Comparison of ENCODE assay signal across 12 cellular contexts in genomic region chr18:79924814-79925655, GRCh38. TPM values are rescaled to one million over a fixed set of nuclear protein-coding genes. Genes with fewer than 3 reads are reported as not detected.
DNase-seq lines count a peak whose midpoint lies in the region; FAIRE-seq and TF ChIP-seq lines count a peak whose summit lies in the region.
"Had no signal": no experiment of that assay in that cellular context is flagged by ENCODE, and none has a peak within 500 bp of the region (broad histone marks: within the 10 kb centered on the region; RNA-seq: fewer than 3 reads in every experiment).

No MANE protein-coding gene starts in this region.

- H3K79me2 ChIP-seq in SK-N-SH (ENCODE audit: insufficient read depth) = peaks cover 20% of the 10 kb centered on the region; the same call in 1 of the 2 replicates

- H3K9ac ChIP-seq in mesenchymal stem cell (ENCODE audit: low read length) (no peak overlapping the region), SK-N-SH (no peak overlapping the region)

- TF ChIP-seq EP300 in SK-N-SH (IDR thresholded peaks at IDR 0.05; ENCODE audit: borderline replicate concordance in 1 of 2, low read depth in 1 of 2, low read length in 1 of 2) = no peak

- H3K4me2 ChIP-seq in mesenchymal stem cell (ENCODE audit: low read length, poor library complexity, severe bottlenecking) = no peak overlapping the region
- no peak overlapping the region for H3K4me2 ChIP-seq in SK-N-SH

- TF ChIP-seq CTCF in type B pancreatic cell (conservative IDR thresholded peaks at IDR 0.05) (no peak), SK-N-SH (IDR thresholded peaks at IDR 0.05) (no peak)

- POLR2A ChIA-PET in SK-N-SH (lab: Yijun Ruan, JAX) = no interaction called here

- CTCF ChIA-PET in SK-N-SH (lab: Yijun Ruan, JAX) = no interaction called here

- H3K14ac ChIP-seq in mesenchymal stem cell (ENCODE audit: low read length in 2 of 2) = no peak overlapping the region

- no peaks in the 10 kb centered on the region for H3K27me3 Mint-ChIP-seq in type B pancreatic cell
- H3K27me3 Mint-ChIP-seq: activated B cell treated with CpG ODN at 0.5 μM for 24 hours had no signal

- no peaks in the 10 kb centered on the region for H4K20me1 ChIP-seq in SK-N-SH (ENCODE audit: insufficient read depth)

- H3K36me3 Mint-ChIP-seq in type B pancreatic cell = peaks cover 28% of the 10 kb centered on the region

- no peak overlapping the region for H2BK15ac ChIP-seq in mesenchymal stem cell (ENCODE audit: low read depth, poor library complexity, severe bottlenecking)

- H3K27ac Mint-ChIP-seq in type B pancreatic cell = no peak overlapping the region
- H3K27ac Mint-ChIP-seq: activated B cell treated with CpG ODN at 0.5 μM for 24 hours had no signal

- H3K4me3 Mint-ChIP-seq in type B pancreatic cell = no peak overlapping the region
- H3K4me3 Mint-ChIP-seq: activated B cell treated with CpG ODN at 0.5 μM for 24 hours had no signal

- H4K91ac ChIP-seq in mesenchymal stem cell (ENCODE audit: low read length) = no peak overlapping the region

- H2AFZ ChIP-seq in mesenchymal stem cell (ENCODE audit: low read depth, low read length) (no peak overlapping the region), SK-N-SH (ENCODE audit: low read depth) (no peak overlapping the region)

- peak; percentile 39 for DNase-seq in activated CD8-positive, alpha-beta memory T cell treated with anti-CD3 and anti-CD28 coated beads, Interleukin-2, amount 50 U/mL, for 48 hours
- no peak for DNase-seq in activated CD8-positive, alpha-beta memory T cell treated with anti-CD3 and anti-CD28 coated beads, Interleukin-2, amount 50 U/mL, for 4 hours
- DNase-seq in caudate nucleus (lab: John Stamatoyannopoulos, UW) (peak in 32 of 61 donors; percentile 18 to 85 (median 48)), mesenchymal stem cell (no peak), type B pancreatic cell (ENCODE audit: extremely low spot score, unreplicated experiment) (peak; percentile 64), RCC 7860 (ENCODE audit: low spot score) (no peak), NCI-H510A treated with DMSO at 0.1 percent for 48 hours (lab: John Stamatoyannopoulos, UW) (no peak), SK-N-SH (no peak)
- DNase-seq: ACHN; activated B cell treated with CpG ODN at 0.5 μM for 24 hours; stimulated activated CD4-positive, alpha-beta T cell treated with anti-CD3 and anti-CD28 coated beads, Interleukin-2, amount 100 ng/mL, for 48 hours had no signal

- H3K27ac ChIP-seq in caudate nucleus (ENCODE audit: low read depth, low read length) = no peak overlapping the region
- H3K27ac ChIP-seq in mesenchymal stem cell (ENCODE audit: low read length, poor library complexity, severe bottlenecking) = no peak overlapping the region
- H3K27ac ChIP-seq in SK-N-SH (ENCODE audit: low read depth in 2 of 2, low read length in 1 of 2) = no peak overlapping the region

- H3K27me3 ChIP-seq in mesenchymal stem cell (ENCODE audit: control insufficient read depth in 1 of 2, insufficient read depth in 1 of 2, low read length in 2 of 2) = no peaks in the 10 kb centered on the region
- no peaks in the 10 kb centered on the region for H3K27me3 ChIP-seq in SK-N-SH (ENCODE audit: insufficient read depth)

- H3K79me1 ChIP-seq in mesenchymal stem cell (replicated peaks; ENCODE audit: low read length, poor library complexity, severe bottlenecking) = peaks cover 46% of the 10 kb centered on the region

- H3K36me3 ChIP-seq in mesenchymal stem cell (ENCODE audit: control insufficient read depth in 1 of 2, insufficient read depth in 2 of 2, low read depth in 1 of 2, low read length in 2 of 2) (peaks cover 47 to 60% of the 10 kb centered on the region in 2 experiments), SK-N-SH (replicated peaks in 1 of 2; ENCODE audit: control insufficient read depth in 1 of 2, insufficient read depth in 2 of 2, low read length in 1 of 2) (peaks cover 3 to 15% of the 10 kb centered on the region in 2 experiments)

- H3K23ac ChIP-seq in mesenchymal stem cell (ENCODE audit: low read length in 2 of 2) = no peak overlapping the region

- H3K4me1 ChIP-seq in mesenchymal stem cell (ENCODE audit: control insufficient read depth, insufficient read depth, low read depth, low read length) (peaks cover 1% of the 10 kb centered on the region), SK-N-SH (ENCODE audit: control insufficient read depth in 1 of 2, insufficient read depth in 2 of 2, low read depth in 1 of 2, low read length in 1 of 2) (no peaks in the 10 kb centered on the region)

- peak overlapping the region; percentile 69 for H4K8ac ChIP-seq in mesenchymal stem cell (ENCODE audit: low read length)

- H3K9me3 Mint-ChIP-seq in type B pancreatic cell = peaks cover 6% of the 10 kb centered on the region

- H2BK12ac ChIP-seq in mesenchymal stem cell (ENCODE audit: low read length in 2 of 2) = no peak overlapping the region

- H2BK5ac ChIP-seq in mesenchymal stem cell (ENCODE audit: low read depth, low read length, poor library complexity, severe bottlenecking) = no peak overlapping the region

- no peak for FAIRE-seq in RCC 7860 (lab: Jason Lieb, UNC)
- FAIRE-seq: GM19239 had no signal

- no peak overlapping the region for H3K18ac ChIP-seq in mesenchymal stem cell (ENCODE audit: low read depth in 1 of 2, low read length in 2 of 2)

- no peak for TF ChIP-seq RAD21 in SK-N-SH (IDR thresholded peaks at IDR 0.05; ENCODE audit: low read length)

- peaks cover 27% of the 10 kb centered on the region for H3K9me3 ChIP-seq in mesenchymal stem cell (ENCODE audit: control insufficient read depth, low read length)
- H3K9me3 ChIP-seq in SK-N-SH = peaks cover 10% of the 10 kb centered on the region

- H3K4me3 ChIP-seq in mesenchymal stem cell (ENCODE audit: insufficient read depth in 1 of 2, low read depth in 1 of 2, low read length in 2 of 2) (no peak overlapping the region), SK-N-SH (ENCODE audit: low read depth in 2 of 2, low read length in 1 of 2) (no peak overlapping the region)

- no peak overlapping the region for H2AK5ac ChIP-seq in mesenchymal stem cell (ENCODE audit: low read length, severe bottlenecking)

- no peaks in the 10 kb centered on the region for H3K9me2 ChIP-seq in SK-N-SH

- H3K4ac ChIP-seq in mesenchymal stem cell (ENCODE audit: low read depth in 1 of 2, low read length in 2 of 2) = no peak overlapping the region

- H2BK120ac ChIP-seq in mesenchymal stem cell (ENCODE audit: low read depth, low read length) = no peak overlapping the region

- no peaks in the 10 kb centered on the region for H3K4me1 Mint-ChIP-seq in type B pancreatic cell (ENCODE audit: unreplicated experiment)
- H3K4me1 Mint-ChIP-seq: activated B cell treated with CpG ODN at 0.5 μM for 24 hours had no signal

- H3F3A ChIP-seq in SK-N-SH (replicated peaks; ENCODE audit: insufficient read depth) = peaks cover 5% of the 10 kb centered on the region

- 97% methylated on average over 24 of the region's 25 CpGs for WGBS in mesenchymal stem cell
- WGBS in SK-N-SH (ENCODE audit: low lambda C conversion rate) = 87% methylated on average over 21 of the region's 25 CpGs

TF ChIP-seq in SK-N-SH, 30 proteins besides CTCF, POLR2A, EP300 and RAD21:
- TF ChIP-seq FOXJ3 (CRISPR knock-in tag; IDR thresholded peaks at IDR 0.05) = no peak
- TF ChIP-seq YY1 (IDR thresholded peaks at IDR 0.05; ENCODE audit: low read depth) = no peak
- TF ChIP-seq SMC3 (IDR thresholded peaks at IDR 0.05; ENCODE audit: low read depth, low read length) = no peak
- TF ChIP-seq MEF2A (IDR thresholded peaks at IDR 0.05; ENCODE audit: borderline replicate concordance, low read depth) = no peak
- no peak for TF ChIP-seq IRF3 (IDR thresholded peaks at IDR 0.05; ENCODE audit: low read depth, low read length)
- TF ChIP-seq NRF1 (IDR thresholded peaks at IDR 0.05; ENCODE audit: low read depth, low read length) = no peak
- TF ChIP-seq FOSL2 (IDR thresholded peaks at IDR 0.05; ENCODE audit: borderline replicate concordance, low read depth) = no peak
- no peak for TF ChIP-seq SIN3A (IDR thresholded peaks at IDR 0.05; ENCODE audit: borderline replicate concordance, low read depth, low read length)
- no peak for TF ChIP-seq USF1 (IDR thresholded peaks at IDR 0.05; ENCODE audit: borderline replicate concordance, low read depth)
- no peak for TF ChIP-seq POLR2AphosphoS5 (IDR thresholded peaks at IDR 0.05; ENCODE audit: low read depth, low read length)
- no peak for TF ChIP-seq RFX5 (IDR thresholded peaks at IDR 0.05; ENCODE audit: low read length)
- TF ChIP-seq RXRA (IDR thresholded peaks at IDR 0.05; ENCODE audit: borderline replicate concordance, low read depth) = no peak

RNA-seq across cellular contexts. Expression of gene SLC66A2, which starts 26.4 kb away (rescaled TPM):
- polyA plus RNA-seq in mesenchymal stem cell (2013, experiment 1 of 2) = 16.2 TPM
- polyA plus RNA-seq in mesenchymal stem cell (2013, experiment 2 of 2) = 16.1 TPM
- 39.3 and 39.7 TPM in 2 replicates for total RNA-seq in type B pancreatic cell (ENCODE audit: low replicate concordance)
- polyA plus RNA-seq in SK-N-SH (2012; rRNA removed) = 14.5 and 14.9 TPM in 2 replicates
- 6.8 and 12.3 TPM in 2 replicates for polyA plus RNA-seq in SK-N-SH (2012; cell fraction: cytosol; rRNA removed)
- 16.8 and 17.5 TPM in 2 replicates for polyA plus RNA-seq in SK-N-SH (2012; cell fraction: nucleus; rRNA removed)

RNA-seq across cellular contexts. Expression of gene HSBP1L1, which starts 39.4 kb away (rescaled TPM):
- polyA plus RNA-seq in mesenchymal stem cell (2013, experiment 1 of 2) = 34.5 TPM
- 31.5 TPM for polyA plus RNA-seq in mesenchymal stem cell (2013, experiment 2 of 2)
- total RNA-seq in type B pancreatic cell (ENCODE audit: low replicate concordance) = 9.9 and 25.0 TPM in 2 replicates
- 7.4 and 8.4 TPM in 2 replicates for polyA plus RNA-seq in SK-N-SH (2012; rRNA removed)
- 7.3 and 7.6 TPM in 2 replicates for polyA plus RNA-seq in SK-N-SH (2012; cell fraction: cytosol; rRNA removed)
- 14.9 and 16.5 TPM in 2 replicates for polyA plus RNA-seq in SK-N-SH (2012; cell fraction: nucleus; rRNA removed)

Comparison
In these comparisons a context has a peak if more than half of its experiments do, and no peak if none do; other contexts are left out.
1. DNase-seq: peak in activated CD8-positive, alpha-beta memory T cell treated with anti-CD3 and anti-CD28 coated beads, Interleukin-2, amount 50 U/mL, for 48 hours (single experiment), caudate nucleus (32 of 61) and type B pancreatic cell (single experiment); none in activated CD8-positive, alpha-beta memory T cell treated with anti-CD3 and anti-CD28 coated beads, Interleukin-2, amount 50 U/mL, for 4 hours (single experiment), mesenchymal stem cell (single experiment), RCC 7860 (single experiment), NCI-H510A treated with DMSO at 0.1 percent for 48 hours (single experiment) and SK-N-SH (single experiment).